Comparison of ENCODE assay signal across 2 cellular contexts in genomic region chr1:116587496-116588308, GRCh38.
TF ChIP-seq lines count a peak whose summit lies in the region.

No MANE protein-coding gene starts in this region.

TF ChIP-seq in GM12878, 131 proteins besides CTCF, POLR2A, EP300 and RAD21:
- TF ChIP-seq ZBTB11 (CRISPR knock-in tag; IDR thresholded peaks at IDR 0.05) (no peak), HSF1 (IDR thresholded peaks at IDR 0.05; ENCODE audit: low read depth, low read length) (no peak), CREB1 (IDR thresholded peaks at IDR 0.05; ENCODE audit: low read depth) (no peak), KAT2A (conservative IDR thresholded peaks at IDR 0.05; ENCODE audit: control insufficient read depth, low read depth, low read length) (no peak), PKNOX1 (IDR thresholded peaks at IDR 0.05) (no peak), RCOR1 (conservative IDR thresholded peaks at IDR 0.05; ENCODE audit: low read depth, low read length) (no peak), ZBED1 (IDR thresholded peaks at IDR 0.05; ENCODE audit: borderline replicate concordance) (no peak), BMI1 (IDR thresholded peaks at IDR 0.05; ENCODE audit: borderline replicate concordance) (no peak)

TF ChIP-seq in WTC11, 78 proteins besides CTCF, POLR2A, EP300 and RAD21:
- no peak for TF ChIP-seq NFATC4 (CRISPR knock-in tag; IDR thresholded peaks at IDR 0.05)
- TF ChIP-seq ZNF532 (CRISPR knock-in tag; IDR thresholded peaks at IDR 0.05; ENCODE audit: borderline replicate concordance) = no peak
- TF ChIP-seq FOXP4 (CRISPR knock-in tag; IDR thresholded peaks at IDR 0.05) = no peak
- TF ChIP-seq SMAD4 (CRISPR knock-in tag; IDR thresholded peaks at IDR 0.05) = no peak
